Comparison of ENCODE assay signal across 17 cellular contexts in the genomic region with DNA sequence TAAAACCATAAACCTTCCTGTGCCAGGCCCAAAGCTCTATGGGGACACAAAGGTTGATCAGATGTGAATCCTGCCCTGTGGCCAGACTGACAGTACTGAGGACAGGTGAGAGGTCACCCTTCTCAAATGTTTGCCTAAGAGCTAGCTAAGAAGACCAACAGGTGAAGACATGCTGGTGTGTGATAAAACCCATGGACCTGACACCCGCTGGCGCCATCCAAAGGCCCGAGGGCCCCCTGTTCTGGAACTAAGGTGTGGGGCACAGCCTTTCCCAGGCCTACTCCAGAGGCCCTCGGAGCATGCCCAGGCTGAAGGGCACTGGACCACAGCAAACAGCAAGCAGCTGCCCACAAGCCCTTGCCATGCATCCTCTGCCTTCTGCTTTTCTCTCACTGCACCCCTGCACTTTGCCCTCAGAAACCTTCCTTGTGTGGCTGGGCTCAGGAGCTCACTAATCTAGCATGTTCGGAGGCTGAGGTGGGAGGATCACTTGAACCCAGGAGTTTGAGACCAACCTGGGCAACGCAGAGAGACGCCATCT. TPM values are rescaled to one million over a fixed set of nuclear protein-coding genes. Genes with fewer than 3 reads are reported as not detected.
"Had no signal": no experiment of that assay in that cellular context is flagged by ENCODE, and none has a peak within 500 bp of the region (broad histone marks: within the 10 kb centered on the region; RNA-seq: fewer than 3 reads in every experiment).

No MANE protein-coding gene starts in this region.

- H3K4me1 ChIP-seq: ascending aorta, right atrium auricular region had no signal

- H3K27ac Mint-ChIP-seq: type B pancreatic cell had no signal

- ATAC-seq: left ventricle myocardium superior; naive thymus-derived CD4-positive, alpha-beta T cell had no signal

- H3K27me3 ChIP-seq: ascending aorta, esophagus muscularis mucosa, neutrophil, right atrium auricular region had no signal

- H3K9me3 Mint-ChIP-seq: activated naive CD8-positive, alpha-beta T cell treated with anti-CD3 and anti-CD28 coated beads, Interleukin-2, amount 10 ng/mL, durations not matched to agents 7 days and 5 days; naive thymus-derived CD4-positive, alpha-beta T cell; type B pancreatic cell had no signal

- H3K9me3 ChIP-seq: ascending aorta, esophagus muscularis mucosa, neutrophil, right atrium auricular region had no signal

- DNase-seq: activated CD4-positive, alpha-beta T cell treated with anti-CD3 and anti-CD28 coated beads, Interleukin-2, amount 50 U/mL, for 1 hour; activated CD4-positive, CD25-positive, alpha-beta regulatory T cell; activated effector memory CD4-positive, alpha-beta T cell treated with anti-CD3 and anti-CD28 coated beads, Interleukin-2, amount 50 U/mL, for 16 hours; activated naive CD8-positive, alpha-beta T cell treated with anti-CD3 and anti-CD28 coated beads, Interleukin-2, amount 10 ng/mL, durations not matched to agents 7 days and 5 days; activated T-cell treated with anti-CD3 and anti-CD28 coated beads, Interleukin-2, amount 50 U/mL, for 1 hour; glutamatergic neuron; left ventricle myocardium superior; naive thymus-derived CD4-positive, alpha-beta T cell; stimulated activated CD4-positive, alpha-beta T cell treated with anti-CD3 and anti-CD28 coated beads, Interleukin-2, amount 100 ng/mL, for 24 hours; stimulated activated naive CD4-positive, alpha-beta T cell; substantia nigra; T-helper 2 cell had no signal

- H3K36me3 ChIP-seq: neutrophil had no signal

- H3K27ac ChIP-seq: ascending aorta, esophagus muscularis mucosa, right atrium auricular region had no signal

- H3K4me3 ChIP-seq: ascending aorta, esophagus muscularis mucosa, right atrium auricular region had no signal

RNA-seq across cellular contexts. Expression of a gene that starts 31.7 kb away (rescaled TPM):
- total RNA-seq: ascending aorta had no signal
